Comparison of ENCODE assay signal across 1 cellular context in genomic region chr15:30872341-30872748, GRCh38.
TF ChIP-seq lines count a peak whose summit lies in the region.

No MANE protein-coding gene starts in this region.

TF ChIP-seq in HEK293, 187 proteins besides CTCF, POLR2A, EP300 and RAD21 (continued from another document and continues in another):
- no peak for TF ChIP-seq ZFP3 (tag by site-specific recombination; IDR thresholded peaks at IDR 0.05; ENCODE audit: low read depth)
- TF ChIP-seq ZBTB21 (tag by site-specific recombination; IDR thresholded peaks at IDR 0.05): peak; percentile 75
- TF ChIP-seq, protein P1, sequence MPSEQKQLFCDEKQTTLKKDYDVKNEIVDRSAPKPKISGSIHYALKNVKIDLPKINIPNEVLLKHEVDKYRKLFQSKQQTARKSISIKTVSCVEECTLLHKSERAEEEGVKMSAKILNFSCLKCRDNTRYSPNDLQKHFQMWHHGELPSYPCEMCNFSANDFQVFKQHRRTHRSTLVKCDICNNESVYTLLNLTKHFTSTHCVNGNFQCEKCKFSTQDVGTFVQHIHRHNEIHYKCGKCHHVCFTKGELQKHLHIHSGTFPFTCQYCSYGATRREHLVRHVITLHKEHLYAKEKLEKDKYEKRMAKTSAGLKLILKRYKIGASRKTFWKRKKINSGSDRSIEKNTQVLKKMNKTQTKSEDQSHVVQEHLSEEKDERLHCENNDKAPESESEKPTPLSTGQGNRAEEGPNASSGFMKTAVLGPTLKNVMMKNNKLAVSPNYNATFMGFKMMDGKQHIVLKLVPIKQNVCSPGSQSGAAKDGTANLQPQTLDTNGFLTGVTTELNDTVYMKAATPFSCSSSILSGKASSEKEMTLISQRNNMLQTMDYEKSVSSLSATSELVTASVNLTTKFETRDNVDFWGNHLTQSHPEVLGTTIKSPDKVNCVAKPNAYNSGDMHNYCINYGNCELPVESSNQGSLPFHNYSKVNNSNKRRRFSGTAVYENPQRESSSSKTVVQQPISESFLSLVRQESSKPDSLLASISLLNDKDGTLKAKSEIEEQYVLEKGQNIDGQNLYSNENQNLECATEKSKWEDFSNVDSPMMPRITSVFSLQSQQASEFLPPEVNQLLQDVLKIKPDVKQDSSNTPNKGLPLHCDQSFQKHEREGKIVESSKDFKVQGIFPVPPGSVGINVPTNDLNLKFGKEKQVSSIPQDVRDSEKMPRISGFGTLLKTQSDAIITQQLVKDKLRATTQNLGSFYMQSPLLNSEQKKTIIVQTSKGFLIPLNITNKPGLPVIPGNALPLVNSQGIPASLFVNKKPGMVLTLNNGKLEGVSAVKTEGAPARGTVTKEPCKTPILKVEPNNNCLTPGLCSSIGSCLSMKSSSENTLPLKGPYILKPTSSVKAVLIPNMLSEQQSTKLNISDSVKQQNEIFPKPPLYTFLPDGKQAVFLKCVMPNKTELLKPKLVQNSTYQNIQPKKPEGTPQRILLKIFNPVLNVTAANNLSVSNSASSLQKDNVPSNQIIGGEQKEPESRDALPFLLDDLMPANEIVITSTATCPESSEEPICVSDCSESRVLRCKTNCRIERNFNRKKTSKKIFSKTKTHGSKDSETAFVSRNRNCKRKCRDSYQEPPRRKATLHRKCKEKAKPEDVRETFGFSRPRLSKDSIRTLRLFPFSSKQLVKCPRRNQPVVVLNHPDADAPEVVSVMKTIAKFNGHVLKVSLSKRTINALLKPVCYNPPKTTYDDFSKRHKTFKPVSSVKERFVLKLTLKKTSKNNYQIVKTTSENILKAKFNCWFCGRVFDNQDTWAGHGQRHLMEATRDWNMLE (tag by site-specific recombination; conservative IDR thresholded peaks at IDR 0.05; ENCODE audit: low read depth): 0 out of 2 replicates have a peak, but pooled peaks have one; percentile 13
- peak; percentile 68 for TF ChIP-seq SP7 (tag by site-specific recombination; IDR thresholded peaks at IDR 0.05)
- no peak for TF ChIP-seq BCL11B (tag by site-specific recombination; IDR thresholded peaks at IDR 0.05; ENCODE audit: low read depth)
- TF ChIP-seq PRDM6 (tag by site-specific recombination; IDR thresholded peaks at IDR 0.05): 0 out of 2 replicates have a peak, but pooled peaks have one; percentile 18
- no peak for TF ChIP-seq ZNF155 (tag by site-specific recombination; IDR thresholded peaks at IDR 0.05)
- no peak for TF ChIP-seq ZNF747 (tag by site-specific recombination; IDR thresholded peaks at IDR 0.05)
- peak; percentile 80 for TF ChIP-seq ZNF629 (tag by site-specific recombination; IDR thresholded peaks at IDR 0.05)
- no peak for TF ChIP-seq ZNF10 (tag by site-specific recombination; IDR thresholded peaks at IDR 0.05)
- no peak for TF ChIP-seq MZF1 (tag by site-specific recombination; IDR thresholded peaks at IDR 0.05; ENCODE audit: borderline replicate concordance)
- TF ChIP-seq ZNF660 (tag by site-specific recombination; IDR thresholded peaks at IDR 0.05): peak; percentile 75; the same call in 1 of the 2 replicates
- no peak for TF ChIP-seq ZNF837 (tag by site-specific recombination; IDR thresholded peaks at IDR 0.05)
- 0 out of 2 replicates have a peak, but pooled peaks have one; percentile 22 for TF ChIP-seq ZIC2 (tag by site-specific recombination; IDR thresholded peaks at IDR 0.05)
- TF ChIP-seq ZEB2 (tag by site-specific recombination; IDR thresholded peaks at IDR 0.05): peak; percentile 65; the same call in 1 of the 2 replicates
- TF ChIP-seq ZBTB8A (tag by site-specific recombination; IDR thresholded peaks at IDR 0.05): no peak
- TF ChIP-seq, protein P2, sequence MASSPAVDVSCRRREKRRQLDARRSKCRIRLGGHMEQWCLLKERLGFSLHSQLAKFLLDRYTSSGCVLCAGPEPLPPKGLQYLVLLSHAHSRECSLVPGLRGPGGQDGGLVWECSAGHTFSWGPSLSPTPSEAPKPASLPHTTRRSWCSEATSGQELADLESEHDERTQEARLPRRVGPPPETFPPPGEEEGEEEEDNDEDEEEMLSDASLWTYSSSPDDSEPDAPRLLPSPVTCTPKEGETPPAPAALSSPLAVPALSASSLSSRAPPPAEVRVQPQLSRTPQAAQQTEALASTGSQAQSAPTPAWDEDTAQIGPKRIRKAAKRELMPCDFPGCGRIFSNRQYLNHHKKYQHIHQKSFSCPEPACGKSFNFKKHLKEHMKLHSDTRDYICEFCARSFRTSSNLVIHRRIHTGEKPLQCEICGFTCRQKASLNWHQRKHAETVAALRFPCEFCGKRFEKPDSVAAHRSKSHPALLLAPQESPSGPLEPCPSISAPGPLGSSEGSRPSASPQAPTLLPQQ (tag by site-specific recombination; IDR thresholded peaks at IDR 0.05): 0 out of 2 replicates have a peak, but pooled peaks have one; percentile 44
- TF ChIP-seq PATZ1 (tag by site-specific recombination; IDR thresholded peaks at IDR 0.05): 0 out of 2 replicates have a peak, but pooled peaks have one; percentile 35
- no peak for TF ChIP-seq ZNF48 (tag by site-specific recombination; IDR thresholded peaks at IDR 0.05)
- no peak for TF ChIP-seq FEZF1 (tag by site-specific recombination; IDR thresholded peaks at IDR 0.05)
- no peak for TF ChIP-seq ZNF585B (tag by site-specific recombination; IDR thresholded peaks at IDR 0.05)
- TF ChIP-seq ZNF223 (tag by site-specific recombination; IDR thresholded peaks at IDR 0.05): 0 out of 2 replicates have a peak, but pooled peaks have one; percentile 63
- TF ChIP-seq, protein P3, sequence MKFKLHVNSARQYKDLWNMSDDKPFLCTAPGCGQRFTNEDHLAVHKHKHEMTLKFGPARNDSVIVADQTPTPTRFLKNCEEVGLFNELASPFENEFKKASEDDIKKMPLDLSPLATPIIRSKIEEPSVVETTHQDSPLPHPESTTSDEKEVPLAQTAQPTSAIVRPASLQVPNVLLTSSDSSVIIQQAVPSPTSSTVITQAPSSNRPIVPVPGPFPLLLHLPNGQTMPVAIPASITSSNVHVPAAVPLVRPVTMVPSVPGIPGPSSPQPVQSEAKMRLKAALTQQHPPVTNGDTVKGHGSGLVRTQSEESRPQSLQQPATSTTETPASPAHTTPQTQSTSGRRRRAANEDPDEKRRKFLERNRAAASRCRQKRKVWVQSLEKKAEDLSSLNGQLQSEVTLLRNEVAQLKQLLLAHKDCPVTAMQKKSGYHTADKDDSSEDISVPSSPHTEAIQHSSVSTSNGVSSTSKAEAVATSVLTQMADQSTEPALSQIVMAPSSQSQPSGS (tag by site-specific recombination; IDR thresholded peaks at IDR 0.05; ENCODE audit: low read depth): peak; percentile 84
- no peak for TF ChIP-seq ZSCAN16 (tag by site-specific recombination; IDR thresholded peaks at IDR 0.05)
- peak; percentile 40; the same call in 1 of the 2 replicates for TF ChIP-seq INSM2 (tag by site-specific recombination; IDR thresholded peaks at IDR 0.05)
- TF ChIP-seq ZNF184 (tag by site-specific recombination; IDR thresholded peaks at IDR 0.05): 0 out of 2 replicates have a peak, but pooled peaks have one; percentile 15
- no peak for TF ChIP-seq ZFP37 (tag by site-specific recombination; IDR thresholded peaks at IDR 0.05)
- TF ChIP-seq, protein P4, sequence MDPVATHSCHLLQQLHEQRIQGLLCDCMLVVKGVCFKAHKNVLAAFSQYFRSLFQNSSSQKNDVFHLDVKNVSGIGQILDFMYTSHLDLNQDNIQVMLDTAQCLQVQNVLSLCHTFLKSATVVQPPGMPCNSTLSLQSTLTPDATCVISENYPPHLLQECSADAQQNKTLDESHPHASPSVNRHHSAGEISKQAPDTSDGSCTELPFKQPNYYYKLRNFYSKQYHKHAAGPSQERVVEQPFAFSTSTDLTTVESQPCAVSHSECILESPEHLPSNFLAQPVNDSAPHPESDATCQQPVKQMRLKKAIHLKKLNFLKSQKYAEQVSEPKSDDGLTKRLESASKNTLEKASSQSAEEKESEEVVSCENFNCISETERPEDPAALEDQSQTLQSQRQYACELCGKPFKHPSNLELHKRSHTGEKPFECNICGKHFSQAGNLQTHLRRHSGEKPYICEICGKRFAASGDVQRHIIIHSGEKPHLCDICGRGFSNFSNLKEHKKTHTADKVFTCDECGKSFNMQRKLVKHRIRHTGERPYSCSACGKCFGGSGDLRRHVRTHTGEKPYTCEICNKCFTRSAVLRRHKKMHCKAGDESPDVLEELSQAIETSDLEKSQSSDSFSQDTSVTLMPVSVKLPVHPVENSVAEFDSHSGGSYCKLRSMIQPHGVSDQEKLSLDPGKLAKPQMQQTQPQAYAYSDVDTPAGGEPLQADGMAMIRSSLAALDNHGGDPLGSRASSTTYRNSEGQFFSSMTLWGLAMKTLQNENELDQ (tag by site-specific recombination; IDR thresholded peaks at IDR 0.05; ENCODE audit: low read depth): no peak
- 0 out of 2 replicates have a peak, but pooled peaks have one; percentile 39 for TF ChIP-seq ZNF600 (tag by site-specific recombination; IDR thresholded peaks at IDR 0.05)
- TF ChIP-seq, protein P5, sequence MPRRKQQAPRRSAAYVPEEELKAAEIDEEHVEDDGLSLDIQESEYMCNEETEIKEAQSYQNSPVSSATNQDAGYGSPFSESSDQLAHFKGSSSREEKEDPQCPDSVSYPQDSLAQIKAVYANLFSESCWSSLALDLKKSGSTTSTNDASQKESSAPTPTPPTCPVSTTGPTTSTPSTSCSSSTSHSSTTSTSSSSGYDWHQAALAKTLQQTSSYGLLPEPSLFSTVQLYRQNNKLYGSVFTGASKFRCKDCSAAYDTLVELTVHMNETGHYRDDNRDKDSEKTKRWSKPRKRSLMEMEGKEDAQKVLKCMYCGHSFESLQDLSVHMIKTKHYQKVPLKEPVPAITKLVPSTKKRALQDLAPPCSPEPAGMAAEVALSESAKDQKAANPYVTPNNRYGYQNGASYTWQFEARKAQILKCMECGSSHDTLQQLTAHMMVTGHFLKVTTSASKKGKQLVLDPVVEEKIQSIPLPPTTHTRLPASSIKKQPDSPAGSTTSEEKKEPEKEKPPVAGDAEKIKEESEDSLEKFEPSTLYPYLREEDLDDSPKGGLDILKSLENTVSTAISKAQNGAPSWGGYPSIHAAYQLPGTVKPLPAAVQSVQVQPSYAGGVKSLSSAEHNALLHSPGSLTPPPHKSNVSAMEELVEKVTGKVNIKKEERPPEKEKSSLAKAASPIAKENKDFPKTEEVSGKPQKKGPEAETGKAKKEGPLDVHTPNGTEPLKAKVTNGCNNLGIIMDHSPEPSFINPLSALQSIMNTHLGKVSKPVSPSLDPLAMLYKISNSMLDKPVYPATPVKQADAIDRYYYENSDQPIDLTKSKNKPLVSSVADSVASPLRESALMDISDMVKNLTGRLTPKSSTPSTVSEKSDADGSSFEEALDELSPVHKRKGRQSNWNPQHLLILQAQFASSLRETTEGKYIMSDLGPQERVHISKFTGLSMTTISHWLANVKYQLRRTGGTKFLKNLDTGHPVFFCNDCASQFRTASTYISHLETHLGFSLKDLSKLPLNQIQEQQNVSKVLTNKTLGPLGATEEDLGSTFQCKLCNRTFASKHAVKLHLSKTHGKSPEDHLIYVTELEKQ (tag by site-specific recombination; IDR thresholded peaks at IDR 0.05; ENCODE audit: borderline replicate concordance): no peak
- TF ChIP-seq, protein P6, sequence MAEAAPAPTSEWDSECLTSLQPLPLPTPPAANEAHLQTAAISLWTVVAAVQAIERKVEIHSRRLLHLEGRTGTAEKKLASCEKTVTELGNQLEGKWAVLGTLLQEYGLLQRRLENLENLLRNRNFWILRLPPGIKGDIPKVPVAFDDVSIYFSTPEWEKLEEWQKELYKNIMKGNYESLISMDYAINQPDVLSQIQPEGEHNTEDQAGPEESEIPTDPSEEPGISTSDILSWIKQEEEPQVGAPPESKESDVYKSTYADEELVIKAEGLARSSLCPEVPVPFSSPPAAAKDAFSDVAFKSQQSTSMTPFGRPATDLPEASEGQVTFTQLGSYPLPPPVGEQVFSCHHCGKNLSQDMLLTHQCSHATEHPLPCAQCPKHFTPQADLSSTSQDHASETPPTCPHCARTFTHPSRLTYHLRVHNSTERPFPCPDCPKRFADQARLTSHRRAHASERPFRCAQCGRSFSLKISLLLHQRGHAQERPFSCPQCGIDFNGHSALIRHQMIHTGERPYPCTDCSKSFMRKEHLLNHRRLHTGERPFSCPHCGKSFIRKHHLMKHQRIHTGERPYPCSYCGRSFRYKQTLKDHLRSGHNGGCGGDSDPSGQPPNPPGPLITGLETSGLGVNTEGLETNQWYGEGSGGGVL (tag by site-specific recombination; IDR thresholded peaks at IDR 0.05): peak; percentile 96
- TF ChIP-seq ZNF623 (tag by site-specific recombination; IDR thresholded peaks at IDR 0.05): no peak
- peak; percentile 13; the same call in 1 of the 2 replicates for TF ChIP-seq WT1 (tag by site-specific recombination; IDR thresholded peaks at IDR 0.05)
- no peak for TF ChIP-seq ZNF473 (tag by site-specific recombination; IDR thresholded peaks at IDR 0.05)
- TF ChIP-seq GLIS2 (tag by site-specific recombination; IDR thresholded peaks at IDR 0.05): 0 out of 2 replicates have a peak, but pooled peaks have one; percentile 13
- peak; percentile 60; the same call in 1 of the 2 replicates for TF ChIP-seq ZBTB48 (tag by site-specific recombination; IDR thresholded peaks at IDR 0.05)
- peak; percentile 67 for TF ChIP-seq GLIS1 (tag by site-specific recombination; IDR thresholded peaks at IDR 0.05)
